In genomic region chr21:39215078-39215477, GRCh38 we compare ENCODE assay signal across 3 cellular contexts.
A peak's percentile ranks its signal among the peaks of the same experiment; 100 is the strongest.
TF ChIP-seq lines count a peak whose summit lies in the region.

No MANE protein-coding gene starts in this region.

TF ChIP-seq in A549, 52 proteins besides CTCF, POLR2A, EP300 and RAD21:
- TF ChIP-seq MAFK (IDR thresholded peaks at IDR 0.05; ENCODE audit: partially characterized antibody): peak; percentile 73
- TF ChIP-seq NFE2L2 (conservative IDR thresholded peaks at IDR 0.05; ENCODE audit: low read length): no peak
- TF ChIP-seq GATA3 (IDR thresholded peaks at IDR 0.05; ENCODE audit: borderline replicate concordance): no peak

TF ChIP-seq in GM23338, 12 proteins besides CTCF, POLR2A, EP300 and RAD21:
- TF ChIP-seq EZH2phosphoT487 (IDR thresholded peaks at IDR 0.05; ENCODE audit: unreplicated experiment) (no peak), CREB1 (CRISPR knock-in tag; IDR thresholded peaks at IDR 0.05; ENCODE audit: low read depth) (no peak), ZNF462 (CRISPR knock-in tag; IDR thresholded peaks at IDR 0.05) (no peak), ZNF114 (CRISPR knock-in tag; IDR thresholded peaks at IDR 0.05) (no peak), ZNF331 (CRISPR knock-in tag; IDR thresholded peaks at IDR 0.05; ENCODE audit: low read depth) (no peak), JUNB (IDR thresholded peaks at IDR 0.05; ENCODE audit: unreplicated experiment) (no peak)

TF ChIP-seq in K562, 482 proteins besides CTCF, POLR2A, EP300 and RAD21:
- TF ChIP-seq ZBTB12 (CRISPR knock-in tag; IDR thresholded peaks at IDR 0.05) (no peak), GATAD2B (IDR thresholded peaks at IDR 0.05; ENCODE audit: borderline replicate concordance) (no peak), MXD1 (CRISPR knock-in tag; IDR thresholded peaks at IDR 0.05; ENCODE audit: borderline replicate concordance, poor library complexity, severe bottlenecking) (no peak), ZNF316 (IDR thresholded peaks at IDR 0.05) (peak; percentile 93), ZFP30 (CRISPR knock-in tag; IDR thresholded peaks at IDR 0.05; ENCODE audit: borderline replicate concordance) (no peak), ZNF253 (CRISPR knock-in tag; conservative IDR thresholded peaks at IDR 0.05) (no peak), MAFK (IDR thresholded peaks at IDR 0.05; ENCODE audit: low read length) (peak; percentile 80), NR4A1 (CRISPR knock-in tag; IDR thresholded peaks at IDR 0.05) (no peak), NR4A1 (tag; IDR thresholded peaks at IDR 0.05) (no peak), PYGO2 (tag; IDR thresholded peaks at IDR 0.05) (no peak), ZNF518B (CRISPR knock-in tag; IDR thresholded peaks at IDR 0.05) (no peak), ZNF431 (CRISPR knock-in tag; IDR thresholded peaks at IDR 0.05) (no peak), TEAD1 (CRISPR knock-in tag; IDR thresholded peaks at IDR 0.05) (no peak), ZC3H4 (CRISPR knock-in tag; IDR thresholded peaks at IDR 0.05; ENCODE audit: borderline replicate concordance) (no peak), MAFF (IDR thresholded peaks at IDR 0.05; ENCODE audit: low read length) (peak; percentile 84), MAFG (tag; conservative IDR thresholded peaks at IDR 0.05) (peak; percentile 71), CLOCK (CRISPR knock-in tag; IDR thresholded peaks at IDR 0.05; ENCODE audit: borderline replicate concordance) (no peak), C11orf30 (IDR thresholded peaks at IDR 0.05; ENCODE audit: low read depth) (peak; percentile 81), HNRNPL (IDR thresholded peaks at IDR 0.05; ENCODE audit: low read depth, low read length) (no peak), IRF9 (tag; IDR thresholded peaks at IDR 0.05) (no peak), DMBX1 (CRISPR knock-in tag; IDR thresholded peaks at IDR 0.05; ENCODE audit: borderline replicate concordance) (no peak)
